19 cellular contexts compared by ENCODE assay signal in the genomic region with DNA sequence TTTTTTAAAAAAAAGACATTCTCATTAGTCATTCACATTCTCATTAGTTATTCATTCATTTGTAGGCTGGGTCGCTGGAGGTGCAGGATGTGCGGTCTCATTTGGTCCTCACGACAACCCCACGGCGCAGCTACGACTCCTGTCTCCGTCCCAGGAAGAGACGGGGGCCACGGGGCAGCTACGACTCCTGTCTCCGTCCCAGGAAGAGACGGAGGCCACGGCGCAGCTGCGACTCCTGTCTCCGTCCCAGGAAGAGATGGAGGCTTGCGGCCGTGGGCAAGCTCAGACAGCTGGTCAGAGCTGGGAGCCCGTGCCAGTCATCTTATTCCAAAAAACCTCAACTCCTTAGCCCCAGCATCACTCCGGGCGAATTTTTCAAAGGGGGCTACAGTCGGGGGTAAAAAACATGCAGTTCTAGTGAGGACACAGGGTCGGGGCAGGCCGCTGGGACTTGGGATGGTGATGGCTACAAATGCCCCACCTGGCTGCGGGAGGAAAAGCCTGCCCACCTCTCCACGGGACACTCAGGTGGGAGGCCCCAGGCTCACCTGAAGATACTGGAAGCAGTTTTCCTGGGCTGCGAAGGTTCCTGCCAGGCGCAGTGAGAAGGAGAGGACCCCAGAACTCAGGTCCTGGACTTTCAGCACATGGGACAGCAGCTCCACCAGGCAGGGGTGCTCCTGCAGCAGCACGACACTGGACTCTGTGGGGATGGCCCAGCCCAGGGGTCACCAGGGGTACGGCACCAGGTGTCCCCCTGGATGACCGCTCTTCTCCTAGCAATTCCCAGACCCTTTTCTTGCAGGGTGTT. TPM values are rescaled to one million over a fixed set of nuclear protein-coding genes. Genes with fewer than 3 reads are reported as not detected.
A peak's percentile ranks its signal among the peaks of the same experiment; 100 is the strongest.
DNase-seq lines count a peak whose midpoint lies in the region; ATAC-seq, FAIRE-seq and TF ChIP-seq lines count a peak whose summit lies in the region.
"Had no signal": no experiment of that assay in that cellular context is flagged by ENCODE, and none has a peak within 500 bp of the region (broad histone marks: within the 10 kb centered on the region; RNA-seq: fewer than 3 reads in every experiment).

No MANE protein-coding gene starts in this region.

- H3K4me3 Mint-ChIP-seq in natural killer cell treated with Interleukin-12 subunit alpha and Interleukin-12 subunit beta and Interleukin-15 and Interleukin-18, amount 100 ng/mL, for 72 hours = no peak overlapping the region
- no peak overlapping the region for H3K4me3 Mint-ChIP-seq in natural killer cell
- no peak overlapping the region for H3K4me3 Mint-ChIP-seq in WTC11
- no peak overlapping the region for H3K4me3 Mint-ChIP-seq in neural crest cell
- H3K4me3 Mint-ChIP-seq in glutamatergic neuron (ENCODE audit: unreplicated experiment) = no peak overlapping the region

- H3K27ac Mint-ChIP-seq in natural killer cell treated with Interleukin-12 subunit alpha and Interleukin-12 subunit beta and Interleukin-15 and Interleukin-18, amount 100 ng/mL, for 72 hours = no peak overlapping the region
- H3K27ac Mint-ChIP-seq in natural killer cell = peak overlapping the region in 1 of 2 donors; percentile 43
- peak overlapping the region; percentile 36; the same call in 1 of the 2 replicates for H3K27ac Mint-ChIP-seq in WTC11
- H3K27ac Mint-ChIP-seq in neural crest cell (ENCODE audit: unreplicated experiment) = peak overlapping the region; percentile 78
- no peak overlapping the region for H3K27ac Mint-ChIP-seq in glutamatergic neuron (ENCODE audit: unreplicated experiment)

- H3K4me1 Mint-ChIP-seq in natural killer cell treated with Interleukin-12 subunit alpha and Interleukin-12 subunit beta and Interleukin-15 and Interleukin-18, amount 100 ng/mL, for 72 hours (ENCODE audit: low read depth in 2 of 2) = peaks cover 5 to 12% of the 10 kb centered on the region in 2 donors
- H3K4me1 Mint-ChIP-seq in natural killer cell (peaks cover 7 to 8% of the 10 kb centered on the region in 2 donors), WTC11 (no peaks in the 10 kb centered on the region), neural crest cell (no peaks in the 10 kb centered on the region), glutamatergic neuron (ENCODE audit: low read depth, unreplicated experiment) (no peaks in the 10 kb centered on the region)

- intact Hi-C loops in natural killer cell (cut with micrococcal nuclease) = no loop called here

- CTCF ChIA-PET in WTC11 (lab: Charles Lee) = interaction anchor here (1.5 kb wide), 1 partner anchor 78 kb away, joined by 5 read pairs; no protein-coding TSS in a partner anchor

- H3K36me3 Mint-ChIP-seq in natural killer cell treated with Interleukin-12 subunit alpha and Interleukin-12 subunit beta and Interleukin-15 and Interleukin-18, amount 100 ng/mL, for 72 hours = peaks cover 7% of the 10 kb centered on the region
- H3K36me3 Mint-ChIP-seq in natural killer cell (no peaks in the 10 kb centered on the region), WTC11 (peaks cover 58% of the 10 kb centered on the region), neural crest cell (ENCODE audit: low read depth) (peaks cover 2% of the 10 kb centered on the region), glutamatergic neuron (ENCODE audit: unreplicated experiment) (no peaks in the 10 kb centered on the region)

- ATAC-seq in natural killer cell treated with Interleukin-12 subunit alpha and Interleukin-12 subunit beta and Interleukin-15 and Interleukin-18, amount 100 ng/mL, for 72 hours = no peak
- ATAC-seq in natural killer cell (no peak), WTC11 (no peak)

- no peaks in the 10 kb centered on the region for H3K9me3 Mint-ChIP-seq in natural killer cell treated with Interleukin-12 subunit alpha and Interleukin-12 subunit beta and Interleukin-15 and Interleukin-18, amount 100 ng/mL, for 72 hours
- no peaks in the 10 kb centered on the region for H3K9me3 Mint-ChIP-seq in natural killer cell
- H3K9me3 Mint-ChIP-seq in WTC11 = no peaks in the 10 kb centered on the region
- no peaks in the 10 kb centered on the region for H3K9me3 Mint-ChIP-seq in neural crest cell
- peaks cover 1% of the 10 kb centered on the region for H3K9me3 Mint-ChIP-seq in glutamatergic neuron (ENCODE audit: unreplicated experiment)

- TF ChIP-seq CTCF in natural killer cell (IDR thresholded peaks at IDR 0.05) = no peak
- no peak for TF ChIP-seq CTCF in WTC11 (IDR thresholded peaks at IDR 0.05)
- TF ChIP-seq CTCF in neural crest cell (conservative IDR thresholded peaks at IDR 0.05) = no peak
- TF ChIP-seq CTCF in glutamatergic neuron (IDR thresholded peaks at IDR 0.05; ENCODE audit: partially characterized antibody, unreplicated experiment) = no peak

- peak; percentile 62 for FAIRE-seq in urothelium cell line (lab: Jason Lieb, UNC)
- FAIRE-seq: GM19239 had no signal

- DNase-seq in natural killer cell treated with Interleukin-12 subunit alpha and Interleukin-12 subunit beta and Interleukin-15 and Interleukin-18, amount 100 ng/mL, for 72 hours (ENCODE audit: low spot score) = peak; percentile 38
- no peak for DNase-seq in natural killer cell
- no peak for DNase-seq in WTC11 (ENCODE audit: low spot score)
- DNase-seq in neural crest cell (ENCODE audit: low read depth, low spot score) = no peak
- no peak for DNase-seq in urothelium cell line (ENCODE audit: low spot score)
- DNase-seq in NCI-H1092 (lab: John Stamatoyannopoulos, UW) = no peak
- DNase-seq in stimulated activated CD4-positive, alpha-beta T cell treated with anti-CD3 and anti-CD28 coated beads, Interleukin-4, amount 100 ng/mL, for 24 hours = no peak
- DNase-seq in glutamatergic neuron = no peak
- DNase-seq: ACHN, AML-193, Caco-2, EL, NCI-H1436 treated with DMSO at 0.1 percent for 48 hours, NCI-H2081, NCI-H748 treated with DMSO at 0.1 percent for 48 hours, OCI-M1, RPMI8226, SJCRH30 had no signal

- POLR2A ChIA-PET in WTC11 (lab: Charles Lee) = no interaction called here

- H3K27me3 Mint-ChIP-seq in natural killer cell treated with Interleukin-12 subunit alpha and Interleukin-12 subunit beta and Interleukin-15 and Interleukin-18, amount 100 ng/mL, for 72 hours = no peaks in the 10 kb centered on the region
- H3K27me3 Mint-ChIP-seq in natural killer cell (ENCODE audit: low read depth in 2 of 2) (no peaks in the 10 kb centered on the region), WTC11 (ENCODE audit: low read depth) (no peaks in the 10 kb centered on the region), neural crest cell (ENCODE audit: low read depth) (no peaks in the 10 kb centered on the region), glutamatergic neuron (ENCODE audit: unreplicated experiment) (peaks cover 2% of the 10 kb centered on the region)

TF ChIP-seq in WTC11, 78 proteins besides CTCF, POLR2A, EP300 and RAD21 (continues in another document):
- TF ChIP-seq, protein P1, sequence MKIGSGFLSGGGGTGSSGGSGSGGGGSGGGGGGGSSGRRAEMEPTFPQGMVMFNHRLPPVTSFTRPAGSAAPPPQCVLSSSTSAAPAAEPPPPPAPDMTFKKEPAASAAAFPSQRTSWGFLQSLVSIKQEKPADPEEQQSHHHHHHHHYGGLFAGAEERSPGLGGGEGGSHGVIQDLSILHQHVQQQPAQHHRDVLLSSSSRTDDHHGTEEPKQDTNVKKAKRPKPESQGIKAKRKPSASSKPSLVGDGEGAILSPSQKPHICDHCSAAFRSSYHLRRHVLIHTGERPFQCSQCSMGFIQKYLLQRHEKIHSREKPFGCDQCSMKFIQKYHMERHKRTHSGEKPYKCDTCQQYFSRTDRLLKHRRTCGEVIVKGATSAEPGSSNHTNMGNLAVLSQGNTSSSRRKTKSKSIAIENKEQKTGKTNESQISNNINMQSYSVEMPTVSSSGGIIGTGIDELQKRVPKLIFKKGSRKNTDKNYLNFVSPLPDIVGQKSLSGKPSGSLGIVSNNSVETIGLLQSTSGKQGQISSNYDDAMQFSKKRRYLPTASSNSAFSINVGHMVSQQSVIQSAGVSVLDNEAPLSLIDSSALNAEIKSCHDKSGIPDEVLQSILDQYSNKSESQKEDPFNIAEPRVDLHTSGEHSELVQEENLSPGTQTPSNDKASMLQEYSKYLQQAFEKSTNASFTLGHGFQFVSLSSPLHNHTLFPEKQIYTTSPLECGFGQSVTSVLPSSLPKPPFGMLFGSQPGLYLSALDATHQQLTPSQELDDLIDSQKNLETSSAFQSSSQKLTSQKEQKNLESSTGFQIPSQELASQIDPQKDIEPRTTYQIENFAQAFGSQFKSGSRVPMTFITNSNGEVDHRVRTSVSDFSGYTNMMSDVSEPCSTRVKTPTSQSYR (CRISPR knock-in tag; IDR thresholded peaks at IDR 0.05) = no peak

RNA-seq across cellular contexts. Expression of a gene that starts 8.3 kb away (rescaled TPM):
- total RNA-seq in natural killer cell treated with Interleukin-12 subunit alpha and Interleukin-12 subunit beta and Interleukin-15 and Interleukin-18, amount 100 ng/mL, for 72 hours = 10 to 100 TPM; 27.0 to 61.4 TPM
- total RNA-seq in natural killer cell = 10 to 100 TPM; 24.9 to 26.7 (median 25.6) TPM
- 44.0 to 50.0 TPM (median 46.1 TPM) in 3 replicates for total RNA-seq in WTC11 (2021)
- 47.3 and 52.7 TPM in 2 replicates for total RNA-seq in neural crest cell
- 30.5 TPM for total RNA-seq in glutamatergic neuron (ENCODE audit: unreplicated experiment)

RNA-seq across cellular contexts. Expression of a gene that starts 11.8 kb away (rescaled TPM):
- total RNA-seq in natural killer cell treated with Interleukin-12 subunit alpha and Interleukin-12 subunit beta and Interleukin-15 and Interleukin-18, amount 100 ng/mL, for 72 hours = 10 to 100 TPM; 11.6 to 17.7 TPM
- total RNA-seq in natural killer cell (10 to 100 TPM in 2 of 3 donors, 1 to 10 TPM in 1; 9.6 to 13.5 (median 11.3) TPM), WTC11 (2021) (4.4 to 4.7 TPM (median 4.6 TPM) in 3 replicates), neural crest cell (18.4 and 22.4 TPM in 2 replicates), glutamatergic neuron (ENCODE audit: unreplicated experiment) (12.0 TPM)

RNA-seq across cellular contexts. Expression of a gene that starts 27.4 kb away (rescaled TPM):
- 100 to 1,000 TPM in 1 of 2 donors, 10 to 100 TPM in 1; 89.8 to 153 TPM for total RNA-seq in natural killer cell treated with Interleukin-12 subunit alpha and Interleukin-12 subunit beta and Interleukin-15 and Interleukin-18, amount 100 ng/mL, for 72 hours
- total RNA-seq in natural killer cell (100 to 1,000 TPM; 140 to 191 (median 176) TPM), WTC11 (2021) (24.1 to 29.4 TPM (median 26.5 TPM) in 3 replicates), neural crest cell (39.0 and 44.9 TPM in 2 replicates), glutamatergic neuron (ENCODE audit: unreplicated experiment) (75.5 TPM)

Comparison
In these comparisons a context has a peak if more than half of its experiments do, and no peak if none do; other contexts are left out.
1. H3K27ac Mint-ChIP-seq: peak in WTC11 (single experiment) and neural crest cell (single experiment); none in natural killer cell treated with Interleukin-12 subunit alpha and Interleukin-12 subunit beta and Interleukin-15 and Interleukin-18, amount 100 ng/mL, for 72 hours (0 of 2) and glutamatergic neuron (single experiment).